ENCODE assay signal across 7 cellular contexts in the genomic region with DNA sequence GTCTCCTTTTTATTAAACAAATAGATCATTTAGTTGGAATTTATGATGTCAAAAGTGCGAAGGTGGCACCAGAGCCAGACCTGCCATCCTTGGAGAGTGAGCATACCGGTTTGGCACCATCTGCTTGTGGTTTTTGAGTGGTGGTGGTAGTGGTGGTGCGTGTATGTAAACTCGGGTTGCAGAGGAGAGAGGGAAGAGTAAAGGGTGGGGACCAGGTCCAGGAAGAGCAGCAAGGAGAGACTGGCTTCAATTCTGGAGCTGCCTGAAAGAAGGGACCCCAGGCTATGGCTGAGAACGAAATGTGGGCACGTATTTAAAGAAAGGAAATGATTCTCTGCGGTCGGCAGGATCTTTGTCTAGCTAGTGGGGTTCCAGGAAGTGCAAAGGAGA. TPM values are rescaled to one million over a fixed set of nuclear protein-coding genes. Genes with fewer than 3 reads are reported as not detected.
A peak's percentile ranks its signal among the peaks of the same experiment; 100 is the strongest.
DNase-seq lines count a peak whose midpoint lies in the region; ATAC-seq and TF ChIP-seq lines count a peak whose summit lies in the region.

No MANE protein-coding gene starts in this region.

- H3K4me3 ChIP-seq in HCT116 (replicated peaks in 1 of 2; ENCODE audit: low read depth in 1 of 2, low read length in 2 of 2) (peak overlapping the region; percentile 54 to 65), coronary artery (peak overlapping the region; percentile 68), aorta (ENCODE audit: low read length in 2 of 2) (no peak overlapping the region)

- CTCF ChIA-PET in HCT116 (lab: Charles Lee) = interaction anchor here (0.7 to 1.1 kb wide), 4 partner anchors 19 to 315 kb away, joined by 3 read pairs; no protein-coding TSS in a partner anchor

- POLR2A ChIA-PET in HCT116 (lab: Charles Lee) = interaction anchor here (1.0 kb wide), 1 partner anchor 21 kb away, joined by 5 read pairs; no protein-coding TSS in a partner anchor

- RAD21 ChIA-PET in HCT116 (lab: Charles Lee; ENCODE audit: low non-redundant PET in 1 of 2, low total read pairs in 2 of 2, uncharacterized antibody in 2 of 2, unreplicated experiment in 2 of 2) = interaction anchor here in 1 of 2 experiments (0.7 kb wide), 1 partner anchor 19 kb away, joined by 3 read pairs; no protein-coding TSS in a partner anchor

- no peaks in the 10 kb centered on the region for H3K79me2 ChIP-seq in HCT116 (ENCODE audit: insufficient read depth, low read length)

- TF ChIP-seq RAD21 in HCT116 (IDR thresholded peaks at IDR 0.05; ENCODE audit: low read depth) = no peak

- peak overlapping the region; percentile 45; the same call in 1 of the 2 replicates for H3K27ac ChIP-seq in HCT116 (ENCODE audit: low read depth, low read length)
- no peak overlapping the region for H3K27ac ChIP-seq in coronary artery
- H3K27ac ChIP-seq in aorta (ENCODE audit: low read depth in 1 of 2, low read length in 2 of 2) = no peak overlapping the region

- H4K20me1 ChIP-seq in HCT116 (ENCODE audit: insufficient read depth) = no peaks in the 10 kb centered on the region

- H3K9me2 ChIP-seq in HCT116 (ENCODE audit: insufficient read depth) = no peaks in the 10 kb centered on the region

- H3K36me3 ChIP-seq in HCT116 (ENCODE audit: control insufficient read depth in 1 of 2, insufficient read depth in 2 of 2, low read length in 2 of 2) = no peaks in the 10 kb centered on the region
- H3K36me3 ChIP-seq in aorta (ENCODE audit: control insufficient read depth in 1 of 2, insufficient read depth in 2 of 2, low read length in 1 of 2) = no peaks in the 10 kb centered on the region

- intact Hi-C loops in HCT116 (cut with micrococcal nuclease) (no loop called here), aorta (cut with DNase I) (no loop called here)

- H3K27me3 ChIP-seq in HCT116 (ENCODE audit: insufficient read depth, low read length) = peaks cover 7% of the 10 kb centered on the region; the same call in 1 of the 2 replicates
- no peaks in the 10 kb centered on the region for H3K27me3 ChIP-seq in aorta (ENCODE audit: control insufficient read depth in 1 of 2, insufficient read depth in 2 of 2, low read length in 1 of 2)

- DNase-seq in HCT116 (ENCODE audit: low read depth, low spot score) (no peak), NCI-H510A (lab: John Stamatoyannopoulos, UW) (peak; percentile 93), coronary artery (ENCODE audit: low spot score) (no peak), retina (peak; percentile 43), globus pallidus (ENCODE audit: low spot score) (no peak), aorta (no peak), activated gamma-delta T cell treated with Interleukin-2 at 50 U/mL for 16 hours (no peak)

- peak overlapping the region; percentile 90 for H3K4me2 ChIP-seq in HCT116 (ENCODE audit: low read length)

- WGBS in aorta, 2 donors = 17 to 19% methylated on average over 8 of the region's 8 CpGs

- BruUV-seq in HCT116 (replicated peaks; lab: Mats Ljungman, UMichigan) = no TSS peak

- peak; percentile 57 for ATAC-seq in HCT116
- ATAC-seq in aorta (ENCODE audit: low FRiP score) = no peak

- TF ChIP-seq CTCF in HCT116 (IDR thresholded peaks at IDR 0.05 in 2 of 3, conservative IDR thresholded peaks at IDR 0.05 in 1 of 3; ENCODE audit: borderline replicate concordance in 1 of 3, insufficient read depth in 1 of 3, low read depth in 2 of 3, low read length in 2 of 3) (no peak), coronary artery (IDR thresholded peaks at IDR 0.05) (no peak)

- no peaks in the 10 kb centered on the region for H3K9me3 ChIP-seq in HCT116 (ENCODE audit: control insufficient read depth in 1 of 2, insufficient read depth in 1 of 2, low read depth in 1 of 2, low read length in 2 of 2)
- H3K9me3 ChIP-seq in aorta (ENCODE audit: control insufficient read depth, low read length) = no peaks in the 10 kb centered on the region

- H3K9ac ChIP-seq in HCT116 (ENCODE audit: low read length) = peak overlapping the region; percentile 39

- peak overlapping the region; percentile 83 for H2AFZ ChIP-seq in HCT116 (ENCODE audit: low read depth, low read length, poor library complexity, severe bottlenecking)

- TF ChIP-seq POLR2A in HCT116 (IDR thresholded peaks at IDR 0.05; ENCODE audit: borderline replicate concordance, extremely low read depth, insufficient read depth, insufficient read length) = no peak

- H3K4me1 ChIP-seq in HCT116 (ENCODE audit: control insufficient read depth in 1 of 2, insufficient read depth in 2 of 2, low read length in 2 of 2) = peaks cover 4 to 12% of the 10 kb centered on the region in 2 experiments; a peak in 2 of 4 replicates
- no peaks in the 10 kb centered on the region for H3K4me1 ChIP-seq in aorta (ENCODE audit: control insufficient read depth in 1 of 2, insufficient read depth in 2 of 2, low read length in 2 of 2)

TF ChIP-seq in HCT116, 20 proteins besides CTCF, POLR2A, EP300 and RAD21:
- TF ChIP-seq, protein P1, sequence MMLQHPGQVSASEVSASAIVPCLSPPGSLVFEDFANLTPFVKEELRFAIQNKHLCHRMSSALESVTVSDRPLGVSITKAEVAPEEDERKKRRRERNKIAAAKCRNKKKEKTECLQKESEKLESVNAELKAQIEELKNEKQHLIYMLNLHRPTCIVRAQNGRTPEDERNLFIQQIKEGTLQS (IDR thresholded peaks at IDR 0.05) = no peak
- TF ChIP-seq SRF (IDR thresholded peaks at IDR 0.05; ENCODE audit: low read depth) = no peak
- TF ChIP-seq EZH2phosphoT487 (IDR thresholded peaks at IDR 0.05; ENCODE audit: borderline replicate concordance) = no peak
- no peak for TF ChIP-seq EGR1 (IDR thresholded peaks at IDR 0.05; ENCODE audit: low read depth)
- no peak for TF ChIP-seq TCF7L2 (IDR thresholded peaks at IDR 0.05; ENCODE audit: borderline replicate concordance, extremely low read depth, insufficient read depth, insufficient read length)
- no peak for TF ChIP-seq ZFX (IDR thresholded peaks at IDR 0.05)
- TF ChIP-seq, protein P2, sequence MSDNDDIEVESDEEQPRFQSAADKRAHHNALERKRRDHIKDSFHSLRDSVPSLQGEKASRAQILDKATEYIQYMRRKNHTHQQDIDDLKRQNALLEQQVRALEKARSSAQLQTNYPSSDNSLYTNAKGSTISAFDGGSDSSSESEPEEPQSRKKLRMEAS (IDR thresholded peaks at IDR 0.05) = no peak; the same call in 1 of the 2 replicates
- no peak for TF ChIP-seq JUND (IDR thresholded peaks at IDR 0.05)
- no peak for TF ChIP-seq FOSL1 (IDR thresholded peaks at IDR 0.05; ENCODE audit: low read depth)
- no peak for TF ChIP-seq CEBPB (IDR thresholded peaks at IDR 0.05; ENCODE audit: low read depth)
- TF ChIP-seq, protein P3, sequence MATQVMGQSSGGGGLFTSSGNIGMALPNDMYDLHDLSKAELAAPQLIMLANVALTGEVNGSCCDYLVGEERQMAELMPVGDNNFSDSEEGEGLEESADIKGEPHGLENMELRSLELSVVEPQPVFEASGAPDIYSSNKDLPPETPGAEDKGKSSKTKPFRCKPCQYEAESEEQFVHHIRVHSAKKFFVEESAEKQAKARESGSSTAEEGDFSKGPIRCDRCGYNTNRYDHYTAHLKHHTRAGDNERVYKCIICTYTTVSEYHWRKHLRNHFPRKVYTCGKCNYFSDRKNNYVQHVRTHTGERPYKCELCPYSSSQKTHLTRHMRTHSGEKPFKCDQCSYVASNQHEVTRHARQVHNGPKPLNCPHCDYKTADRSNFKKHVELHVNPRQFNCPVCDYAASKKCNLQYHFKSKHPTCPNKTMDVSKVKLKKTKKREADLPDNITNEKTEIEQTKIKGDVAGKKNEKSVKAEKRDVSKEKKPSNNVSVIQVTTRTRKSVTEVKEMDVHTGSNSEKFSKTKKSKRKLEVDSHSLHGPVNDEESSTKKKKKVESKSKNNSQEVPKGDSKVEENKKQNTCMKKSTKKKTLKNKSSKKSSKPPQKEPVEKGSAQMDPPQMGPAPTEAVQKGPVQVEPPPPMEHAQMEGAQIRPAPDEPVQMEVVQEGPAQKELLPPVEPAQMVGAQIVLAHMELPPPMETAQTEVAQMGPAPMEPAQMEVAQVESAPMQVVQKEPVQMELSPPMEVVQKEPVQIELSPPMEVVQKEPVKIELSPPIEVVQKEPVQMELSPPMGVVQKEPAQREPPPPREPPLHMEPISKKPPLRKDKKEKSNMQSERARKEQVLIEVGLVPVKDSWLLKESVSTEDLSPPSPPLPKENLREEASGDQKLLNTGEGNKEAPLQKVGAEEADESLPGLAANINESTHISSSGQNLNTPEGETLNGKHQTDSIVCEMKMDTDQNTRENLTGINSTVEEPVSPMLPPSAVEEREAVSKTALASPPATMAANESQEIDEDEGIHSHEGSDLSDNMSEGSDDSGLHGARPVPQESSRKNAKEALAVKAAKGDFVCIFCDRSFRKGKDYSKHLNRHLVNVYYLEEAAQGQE (IDR thresholded peaks at IDR 0.05; ENCODE audit: low read depth) = no peak
- TF ChIP-seq SIN3A (IDR thresholded peaks at IDR 0.05; ENCODE audit: low read depth) = no peak
- no peak for TF ChIP-seq CBX3 (IDR thresholded peaks at IDR 0.05; ENCODE audit: low read depth)
- no peak for TF ChIP-seq EZH2 (IDR thresholded peaks at IDR 0.05)
- no peak for TF ChIP-seq ELF1 (IDR thresholded peaks at IDR 0.05; ENCODE audit: borderline replicate concordance, low read depth)
- TF ChIP-seq YY1 (IDR thresholded peaks at IDR 0.05; ENCODE audit: extremely low read depth, insufficient replicate concordance, low read depth, low read length) = no peak

RNA-seq across cellular contexts. Expression of a gene that starts 0.5 kb away (rescaled TPM):
- total RNA-seq in HCT116 (2021; ENCODE audit: unreplicated experiment) (1.0 TPM), aorta (under 1 TPM; 0.36 to 0.45 TPM)
- 1.00 and 1.2 TPM in 2 replicates for polyA plus RNA-seq in HCT116 (2012)
- under 1 TPM; 0.13 to 0.41 TPM for polyA plus RNA-seq in aorta

Comparison
In these comparisons a context has a peak if more than half of its experiments do, and no peak if none do; other contexts are left out.
1. DNase-seq: peak in NCI-H510A (single experiment) and retina (single experiment); none in HCT116 (single experiment), coronary artery (single experiment), globus pallidus (single experiment), aorta (0 of 2) and activated gamma-delta T cell treated with Interleukin-2 at 50 U/mL for 16 hours (single experiment).
2. H3K4me3 ChIP-seq: peak in HCT116 (2 of 2) and coronary artery (single experiment); none in aorta (0 of 2).